In the genomic region with DNA sequence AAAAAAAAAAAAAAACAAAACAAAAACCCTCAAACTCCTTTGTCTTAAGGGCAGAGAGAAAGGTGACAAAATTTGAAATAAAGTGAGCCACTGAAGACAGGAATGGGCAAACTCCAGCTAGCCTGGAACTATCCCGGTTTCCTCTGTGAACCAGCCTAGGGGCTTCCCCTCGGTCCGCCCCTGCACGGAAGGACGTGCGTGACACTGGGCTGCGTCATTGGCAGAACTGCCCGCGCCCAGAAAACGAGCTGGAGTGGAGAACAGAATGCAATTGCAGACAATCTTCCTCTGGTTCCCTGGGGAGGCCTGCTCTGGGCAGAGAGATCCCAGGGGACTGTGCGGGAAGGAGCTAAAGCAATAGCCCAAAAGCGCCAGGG, we compare ENCODE assay signal across 8 cellular contexts. TPM values are rescaled to one million over a fixed set of nuclear protein-coding genes. Genes with fewer than 3 reads are reported as not detected.
DNase-seq lines count a peak whose midpoint lies in the region; ATAC-seq and TF ChIP-seq lines count a peak whose summit lies in the region.

No MANE protein-coding gene starts in this region.

- no peak overlapping the region for H3K27ac ChIP-seq in ovary

- peaks cover 3% of the 10 kb centered on the region for H3K27me3 Mint-ChIP-seq in glutamatergic neuron (ENCODE audit: unreplicated experiment)

- no peaks in the 10 kb centered on the region for H3K27me3 ChIP-seq in ovary

- peak overlapping the region; percentile 84 for H3K4me3 Mint-ChIP-seq in glutamatergic neuron (ENCODE audit: unreplicated experiment)

- no peaks in the 10 kb centered on the region for H3K36me3 Mint-ChIP-seq in glutamatergic neuron (ENCODE audit: unreplicated experiment)

- no peak for TF ChIP-seq CTCF in glutamatergic neuron (IDR thresholded peaks at IDR 0.05; ENCODE audit: partially characterized antibody, unreplicated experiment)
- TF ChIP-seq CTCF in ovary (IDR thresholded peaks at IDR 0.05), result no peak

- no peaks in the 10 kb centered on the region for H3K4me1 ChIP-seq in ovary (ENCODE audit: insufficient read depth)

- DNase-seq in GM03348 (ENCODE audit: low spot score) (peak; percentile 84), NCI-H1092 (lab: John Stamatoyannopoulos, UW) (peak; percentile 36), activated gamma-delta T cell treated with Interleukin-2 at 50 U/mL for 16 hours (peak; percentile 10), glutamatergic neuron (peak; percentile 28), ovary (peak; percentile 36 to 63 (median 58)), DMS153 (lab: John Stamatoyannopoulos, UW) (no peak), SIG-M5 treated with dmso at 0.1 percent for 504 hours (lab: John Stamatoyannopoulos, UW; ENCODE audit: unreplicated experiment) (no peak)

- WGBS in ovary, 3 donors, result 0 to 3% (median 1%) methylated on average over 12 of the region's 12 CpGs

- no peaks in the 10 kb centered on the region for H3K9me3 Mint-ChIP-seq in glutamatergic neuron (ENCODE audit: unreplicated experiment)

- peak; percentile 39 for ATAC-seq in GM21576 (IDR thresholded peaks at IDR 0.05; ENCODE audit: unreplicated experiment)

- H3K4me3 ChIP-seq in ovary, result peak overlapping the region; percentile 53

- no peaks in the 10 kb centered on the region for H3K4me1 Mint-ChIP-seq in glutamatergic neuron (ENCODE audit: low read depth, unreplicated experiment)

- no peak for TF ChIP-seq POLR2A in ovary (IDR thresholded peaks at IDR 0.05)

- no peak for TF ChIP-seq EP300 in ovary (IDR thresholded peaks at IDR 0.05)

- no peaks in the 10 kb centered on the region for H3K9me3 ChIP-seq in ovary

- H3K36me3 ChIP-seq in ovary, result no peaks in the 10 kb centered on the region

- no peak overlapping the region for H3K27ac Mint-ChIP-seq in glutamatergic neuron (ENCODE audit: unreplicated experiment)

- intact Hi-C loops in ovary (cut with DNase I), result no loop called here

RNA-seq across cellular contexts. Expression of a gene that starts 0.6 kb away (rescaled TPM):
- 0.76 TPM for total RNA-seq in glutamatergic neuron (ENCODE audit: unreplicated experiment)
- total RNA-seq in ovary, result 1 to 10 TPM in 6 of 7 donors, under 1 TPM in 1; 0.91 to 4.3 (median 2.4) TPM
- 1 to 10 TPM; 1.8 to 4.0 TPM for polyA plus RNA-seq in ovary

Comparison
In these comparisons a context has a peak if more than half of its experiments do, and no peak if none do; other contexts are left out.
1. DNase-seq: peak in GM03348 (single experiment), NCI-H1092 (single experiment), activated gamma-delta T cell treated with Interleukin-2 at 50 U/mL for 16 hours (single experiment), glutamatergic neuron (single experiment) and ovary (5 of 5); none in DMS153 (single experiment) and SIG-M5 treated with dmso at 0.1 percent for 504 hours (single experiment).